In the genomic region with DNA sequence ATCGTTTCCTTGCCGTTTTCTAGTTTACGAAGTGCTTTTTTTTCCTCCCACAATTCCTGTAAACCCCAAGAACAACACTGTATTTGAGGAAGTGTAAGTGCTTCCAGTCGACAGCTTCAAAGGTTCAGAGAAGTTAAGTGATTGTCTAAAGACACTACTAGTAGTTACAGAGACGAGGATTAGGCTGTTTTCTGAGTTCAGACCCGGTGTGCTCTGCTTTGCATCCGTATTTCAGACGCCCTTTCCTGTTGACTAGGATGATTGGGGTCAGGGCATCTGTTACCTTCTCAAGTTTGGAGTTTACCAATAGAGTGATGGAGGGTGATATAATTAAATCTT, we compare ENCODE assay signal across 8 cellular contexts. TPM values are rescaled to one million over a fixed set of nuclear protein-coding genes. Genes with fewer than 3 reads are reported as not detected.
A peak's percentile ranks its signal among the peaks of the same experiment; 100 is the strongest.
DNase-seq lines count a peak whose midpoint lies in the region; ATAC-seq and TF ChIP-seq lines count a peak whose summit lies in the region.

No MANE protein-coding gene starts in this region.

- H3K9me3 ChIP-seq in OCI-LY7 (ENCODE audit: low read length), result no peaks in the 10 kb centered on the region
- no peaks in the 10 kb centered on the region for H3K9me3 ChIP-seq in ovary

- peaks cover 22% of the 10 kb centered on the region for H3K79me2 ChIP-seq in OCI-LY7 (ENCODE audit: insufficient read depth, low read depth, low read length)

- peaks cover 8% of the 10 kb centered on the region for H3K4me1 Mint-ChIP-seq in Calu3 (ENCODE audit: low read depth, unreplicated experiment)
- H3K4me1 Mint-ChIP-seq in endothelial cell (ENCODE audit: unreplicated experiment), result peaks cover 26% of the 10 kb centered on the region

- H3K4me1 ChIP-seq in OCI-LY7 (ENCODE audit: insufficient read depth, low read length, poor library complexity, severe bottlenecking) (peaks cover 8% of the 10 kb centered on the region), ovary (ENCODE audit: insufficient read depth) (peaks cover 3% of the 10 kb centered on the region)

- peak overlapping the region; percentile 69 for H3K4me2 ChIP-seq in OCI-LY7 (ENCODE audit: low read length)

- H3K27ac Mint-ChIP-seq in Calu3 (ENCODE audit: unreplicated experiment) (peak overlapping the region; percentile 80), endothelial cell (ENCODE audit: unreplicated experiment) (peak overlapping the region; percentile 99)

- 0 out of 2 replicates have a peak, but pooled peaks cover 9% of the 10 kb centered on the region for H4K20me1 ChIP-seq in OCI-LY7 (ENCODE audit: insufficient read depth, low read length)

- TSS peak; percentile 89 for BruUV-seq in Calu3 (replicated peaks; lab: Mats Ljungman, UMichigan)
- TSS peak; percentile 94 for BruUV-seq in OCI-LY7 (replicated peaks; lab: Mats Ljungman, UMichigan)

- CTCF ChIA-PET in Calu3 (lab: Charles Lee), result interaction anchor here (0.6 to 1.2 kb wide), 2 partner anchors 17 to 50 kb away, joined by 3 read pairs; no protein-coding TSS in a partner anchor
- CTCF ChIA-PET in OCI-LY7 (lab: Charles Lee; ENCODE audit: unreplicated experiment), result no interaction called here

- H3K36me3 ChIP-seq in OCI-LY7 (ENCODE audit: insufficient read depth, low read length), result peaks cover 38% of the 10 kb centered on the region
- H3K36me3 ChIP-seq in ovary, result no peaks in the 10 kb centered on the region

- H3K4me3 Mint-ChIP-seq in Calu3 (ENCODE audit: low read depth, unreplicated experiment) (peak overlapping the region; percentile 93), endothelial cell (ENCODE audit: unreplicated experiment) (peak overlapping the region; percentile 100)

- DNase-seq in Calu3 (no peak), OCI-LY7 (ENCODE audit: low spot score) (peak; percentile 22), endothelial cell (ENCODE audit: low spot score) (no peak), ovary (no peak), HT-29 (ENCODE audit: low spot score) (no peak), NCI-H1048 (lab: John Stamatoyannopoulos, UW) (no peak), NCI-H2227 (lab: John Stamatoyannopoulos, UW; ENCODE audit: unreplicated experiment) (no peak)

- peaks cover 25% of the 10 kb centered on the region for H3K36me3 Mint-ChIP-seq in Calu3 (ENCODE audit: insufficient read depth, unreplicated experiment)
- H3K36me3 Mint-ChIP-seq in endothelial cell (ENCODE audit: low read depth, unreplicated experiment), result peaks cover 22% of the 10 kb centered on the region

- WGBS in ovary, 3 donors, result 0 to 1% (median 0%) methylated on average over 8 of the region's 8 CpGs

- TF ChIP-seq CTCF in Calu3 (IDR thresholded peaks at IDR 0.05; ENCODE audit: unreplicated experiment), result no peak
- no peak for TF ChIP-seq CTCF in OCI-LY7 (conservative IDR thresholded peaks at IDR 0.05; ENCODE audit: low read length)
- no peak for TF ChIP-seq CTCF in endothelial cell (IDR thresholded peaks at IDR 0.05; ENCODE audit: unreplicated experiment)
- TF ChIP-seq CTCF in ovary (IDR thresholded peaks at IDR 0.05), result no peak

- H3K27ac ChIP-seq in OCI-LY7 (ENCODE audit: low read depth, low read length, poor library complexity, severe bottlenecking) (peak overlapping the region; percentile 40), ovary (no peak overlapping the region)

- POLR2A ChIA-PET in OCI-LY7 (lab: Charles Lee), result interaction anchor here (2.9 kb wide), 1 partner anchor 9 kb away, joined by 12 read pairs; no protein-coding TSS in a partner anchor

- no peak for TF ChIP-seq POLR2A in ovary (IDR thresholded peaks at IDR 0.05)

- H3K27me3 ChIP-seq in ovary, result no peaks in the 10 kb centered on the region

- TF ChIP-seq EP300 in ovary (IDR thresholded peaks at IDR 0.05), result no peak

- no peaks in the 10 kb centered on the region for H3K27me3 Mint-ChIP-seq in Calu3 (ENCODE audit: unreplicated experiment)
- peaks cover 4% of the 10 kb centered on the region for H3K27me3 Mint-ChIP-seq in endothelial cell (ENCODE audit: unreplicated experiment)

- no peaks in the 10 kb centered on the region for H3K9me3 Mint-ChIP-seq in Calu3 (ENCODE audit: low read depth, unreplicated experiment)
- no peaks in the 10 kb centered on the region for H3K9me3 Mint-ChIP-seq in endothelial cell (ENCODE audit: unreplicated experiment)

- intact Hi-C loops in Calu3 (cut with micrococcal nuclease; ENCODE audit: unreplicated experiment), result no loop called here
- intact Hi-C loops in OCI-LY7 (cut with micrococcal nuclease; ENCODE audit: unreplicated experiment), result no loop called here
- intact Hi-C loops in ovary (cut with DNase I), result loop anchor here in 1 of 4 donors (10.0 kb wide), 1 partner anchor 333 kb away; a partner anchor contains a TSS

- H3K4me3 ChIP-seq in OCI-LY7 (ENCODE audit: low read depth, low read length, poor library complexity, severe bottlenecking), result peak overlapping the region; percentile 89
- H3K4me3 ChIP-seq in ovary, result peak overlapping the region; percentile 59

- no peak for ATAC-seq in HG02981 (IDR thresholded peaks at IDR 0.05; ENCODE audit: unreplicated experiment)

- H3K9me2 ChIP-seq in OCI-LY7 (ENCODE audit: insufficient read depth, low read length), result no peaks in the 10 kb centered on the region

- peak overlapping the region; percentile 67; the same call in 1 of the 2 replicates for H2AFZ ChIP-seq in OCI-LY7 (ENCODE audit: low read length)

RNA-seq across cellular contexts. Expression of a gene that starts 0.4 kb away (rescaled TPM):
- 15.2 and 18.6 TPM in 2 replicates for total RNA-seq in Calu3 (2022)
- 18.3 and 18.5 TPM in 2 replicates for total RNA-seq in OCI-LY7 (2014; rRNA removed; shearing (Covaris generic))
- total RNA-seq in OCI-LY7 (2022), result 18.1 and 20.8 TPM in 2 replicates
- total RNA-seq in endothelial cell (ENCODE audit: unreplicated experiment), result 31.1 TPM
- 10 to 100 TPM in 4 of 7 donors, 1 to 10 TPM in 3; 5.5 to 11.9 (median 11.1) TPM for total RNA-seq in ovary
- 10 to 100 TPM in 1 of 2 donors, 1 to 10 TPM in 1; 7.2 to 10.5 TPM for polyA plus RNA-seq in ovary
- total RNA-seq in HT-29 (2014; rRNA removed; shearing (Covaris generic)), result 19.1 and 19.8 TPM in 2 replicates

RNA-seq across cellular contexts. Expression of a gene that starts 8.3 kb away (rescaled TPM):
- total RNA-seq in Calu3 (2022), result 0.28 TPM in 1 of 2 replicates, not detected in the other
- 0.54 and 0.85 TPM in 2 replicates for total RNA-seq in OCI-LY7 (2014; rRNA removed; shearing (Covaris generic))
- 0.52 and 0.55 TPM in 2 replicates for total RNA-seq in OCI-LY7 (2022)
- not detected for total RNA-seq in endothelial cell (ENCODE audit: unreplicated experiment)
- total RNA-seq in ovary, result 10 to 100 TPM in 1 of 7 donors, 1 to 10 TPM in 6; 2.1 to 12.9 (median 4.4) TPM
- 10 to 100 TPM in 1 of 2 donors, 1 to 10 TPM in 1; 7.1 to 15.3 TPM for polyA plus RNA-seq in ovary
- total RNA-seq in HT-29 (2014; rRNA removed; shearing (Covaris generic)), result not detected in 2 replicates

RNA-seq across cellular contexts. Expression of a gene that starts 9.9 kb away (rescaled TPM):
- total RNA-seq in Calu3 (2022) (85.9 and 95.3 TPM in 2 replicates), OCI-LY7 (2022) (46.1 and 57.4 TPM in 2 replicates), endothelial cell (ENCODE audit: unreplicated experiment) (78.3 TPM), ovary (10 to 100 TPM; 19.9 to 54.1 (median 39.9) TPM)
- total RNA-seq in OCI-LY7 (2014; rRNA removed; shearing (Covaris generic)), result 23.4 and 27.5 TPM in 2 replicates
- 10 to 100 TPM; 22.3 to 62.6 TPM for polyA plus RNA-seq in ovary
- 63.0 and 65.9 TPM in 2 replicates for total RNA-seq in HT-29 (2014; rRNA removed; shearing (Covaris generic))

RNA-seq across cellular contexts. Expression of a gene that starts 54.0 kb away (rescaled TPM):
- total RNA-seq in Calu3 (2022) (21.2 and 24.4 TPM in 2 replicates), OCI-LY7 (2022) (11.1 and 12.6 TPM in 2 replicates), endothelial cell (ENCODE audit: unreplicated experiment) (20.5 TPM), ovary (10 to 100 TPM in 6 of 7 donors, 1 to 10 TPM in 1; 9.8 to 18.2 (median 13.0) TPM)
- 11.9 and 17.5 TPM in 2 replicates for total RNA-seq in OCI-LY7 (2014; rRNA removed; shearing (Covaris generic))
- polyA plus RNA-seq in ovary, result 10 to 100 TPM; 13.8 to 19.8 TPM
- 28.9 and 35.0 TPM in 2 replicates for total RNA-seq in HT-29 (2014; rRNA removed; shearing (Covaris generic))

RNA-seq across cellular contexts. Expression of a gene that starts 54.4 kb away (rescaled TPM):
- total RNA-seq in Calu3 (2022) (146 and 152 TPM in 2 replicates), OCI-LY7 (2022) (60.2 and 66.9 TPM in 2 replicates), endothelial cell (ENCODE audit: unreplicated experiment) (51.0 TPM), ovary (10 to 100 TPM; 31.5 to 86.2 (median 56.8) TPM)
- 53.3 and 54.9 TPM in 2 replicates for total RNA-seq in OCI-LY7 (2014; rRNA removed; shearing (Covaris generic))
- polyA plus RNA-seq in ovary, result 100 to 1,000 TPM in 1 of 2 donors, 10 to 100 TPM in 1; 63.3 to 130 TPM
- total RNA-seq in HT-29 (2014; rRNA removed; shearing (Covaris generic)), result 148 and 150 TPM in 2 replicates
